21 cellular contexts compared by ENCODE assay signal in the genomic region with DNA sequence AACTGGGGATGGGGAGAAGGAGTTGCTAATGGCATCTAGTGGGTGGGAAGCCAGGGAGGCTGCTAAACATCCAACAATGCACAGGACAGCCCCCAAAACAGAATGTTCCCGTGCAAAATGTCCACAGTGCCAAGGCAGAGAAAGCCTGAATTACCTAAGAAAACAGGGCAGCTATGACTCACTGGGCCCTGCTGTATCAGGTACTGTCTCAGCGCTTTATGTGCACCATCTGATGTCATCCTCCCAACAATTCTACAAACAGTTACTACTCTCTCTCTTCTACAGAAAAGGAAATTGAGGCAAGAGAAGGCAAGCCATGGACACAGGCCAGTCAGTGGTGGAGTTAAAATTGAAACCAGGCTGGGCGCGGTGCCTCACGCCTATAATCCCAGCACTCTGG. TPM values are rescaled to one million over a fixed set of nuclear protein-coding genes. Genes with fewer than 3 reads are reported as not detected.
DNase-seq lines count a peak whose midpoint lies in the region; ATAC-seq, FAIRE-seq and TF ChIP-seq lines count a peak whose summit lies in the region.
"Had no signal": no experiment of that assay in that cellular context is flagged by ENCODE, and none has a peak within 500 bp of the region (broad histone marks: within the 10 kb centered on the region; RNA-seq: fewer than 3 reads in every experiment).

No MANE protein-coding gene starts in this region.

- no peak for TF ChIP-seq CTCF in keratinocyte (optimal IDR thresholded peaks at IDR 0.05 in 1 of 3, IDR thresholded peaks at IDR 0.05 in 1 of 3, conservative IDR thresholded peaks at IDR 0.05 in 1 of 3; ENCODE audit: extremely low read depth in 1 of 3, insufficient read depth in 2 of 3, low read length in 3 of 3)
- no peak for TF ChIP-seq CTCF in suprapubic skin (IDR thresholded peaks at IDR 0.05)

- dilution Hi-C loops in keratinocyte (cut with MboI; ENCODE audit: extremely low pct_ligation_motif_present, low sequenced_read_pairs): no loop called here

- peaks cover 58 to 80% (median 72%) of the 10 kb centered on the region in 10 experiments for H3K4me1 ChIP-seq in BLaER1 treated with 17β-estradiol and CSF1 and Interleukin-3, amounts not matched to agents 10 nM and 100 nM
- H3K4me1 ChIP-seq in keratinocyte (ENCODE audit: control insufficient read depth, extremely low read depth, insufficient read depth, low read length) (peaks cover 18% of the 10 kb centered on the region), suprapubic skin (peaks cover 49% of the 10 kb centered on the region)

- no peak overlapping the region for H3K27ac Mint-ChIP-seq in activated naive CD8-positive, alpha-beta T cell treated with anti-CD3 and anti-CD28 coated beads, Interleukin-2, amount 50 U/mL, for 24 hours

- no peak for TF ChIP-seq EP300 in suprapubic skin (IDR thresholded peaks at IDR 0.05)

- H3K4me3 ChIP-seq in BLaER1 treated with 17β-estradiol and CSF1 and Interleukin-3, amounts not matched to agents 10 nM and 100 nM: no peak overlapping the region
- H3K4me3 ChIP-seq in keratinocyte (ENCODE audit: control insufficient read depth in 2 of 3, extremely low read depth in 1 of 3, insufficient read depth in 2 of 3, low read depth in 1 of 3, low read length in 3 of 3) (no peak overlapping the region), suprapubic skin (no peak overlapping the region)
- H3K4me3 ChIP-seq: mucosa of descending colon, tibial nerve had no signal

- H3K4me3 Mint-ChIP-seq in activated naive CD8-positive, alpha-beta T cell treated with anti-CD3 and anti-CD28 coated beads, Interleukin-2, amount 50 U/mL, for 24 hours: peak overlapping the region; percentile 63

- no peak overlapping the region for H2AFZ ChIP-seq in keratinocyte (ENCODE audit: control insufficient read depth, low read length)

- no peak overlapping the region for H3K27ac ChIP-seq in BLaER1 treated with 17β-estradiol and CSF1 and Interleukin-3, amounts not matched to agents 10 nM and 100 nM
- H3K27ac ChIP-seq in keratinocyte (ENCODE audit: control insufficient read depth, insufficient read depth, low read length) (peak overlapping the region; percentile 18), suprapubic skin (no peak overlapping the region)
- H3K27ac ChIP-seq: tibial nerve had no signal

- WGBS in suprapubic skin: 88% methylated on average over 5 of the region's 5 CpGs

- peaks cover 53% of the 10 kb centered on the region for H3K4me1 Mint-ChIP-seq in activated naive CD8-positive, alpha-beta T cell treated with anti-CD3 and anti-CD28 coated beads, Interleukin-2, amount 50 U/mL, for 24 hours

- peak overlapping the region in 10 of 11 experiments; percentile 17 to 54 (median 26); a peak in 13 of 22 replicates for H3K9ac ChIP-seq in BLaER1 treated with 17β-estradiol and CSF1 and Interleukin-3, amounts not matched to agents 10 nM and 100 nM
- H3K9ac ChIP-seq in keratinocyte (ENCODE audit: control insufficient read depth, extremely low read depth, insufficient read depth, low read length): no peak overlapping the region

- no peaks in the 10 kb centered on the region for H3K27me3 ChIP-seq in BLaER1 treated with 17β-estradiol and CSF1 and Interleukin-3, amounts not matched to agents 10 nM and 100 nM
- H3K27me3 ChIP-seq in keratinocyte (ENCODE audit: control insufficient read depth, extremely low read depth, insufficient read depth, low read length): no peaks in the 10 kb centered on the region
- no peaks in the 10 kb centered on the region for H3K27me3 ChIP-seq in suprapubic skin
- H3K27me3 ChIP-seq: tibial nerve had no signal

- no peaks in the 10 kb centered on the region for H3K9me3 Mint-ChIP-seq in activated naive CD8-positive, alpha-beta T cell treated with anti-CD3 and anti-CD28 coated beads, Interleukin-2, amount 50 U/mL, for 24 hours

- peaks cover 73 to 80% (median 79%) of the 10 kb centered on the region in 11 experiments for H4K20me1 ChIP-seq in BLaER1 treated with 17β-estradiol and CSF1 and Interleukin-3, amounts not matched to agents 10 nM and 100 nM
- H4K20me1 ChIP-seq in keratinocyte (ENCODE audit: control insufficient read depth, extremely low read depth, insufficient read depth, low read length): peaks cover 37% of the 10 kb centered on the region

- peaks cover 55% of the 10 kb centered on the region for H3K36me3 Mint-ChIP-seq in activated naive CD8-positive, alpha-beta T cell treated with anti-CD3 and anti-CD28 coated beads, Interleukin-2, amount 50 U/mL, for 24 hours (ENCODE audit: low read depth)

- H3K9me3 ChIP-seq in BLaER1 treated with 17β-estradiol and CSF1 and Interleukin-3, amounts not matched to agents 10 nM and 100 nM (replicated peaks in 1 of 11): no peaks in the 10 kb centered on the region
- H3K9me3 ChIP-seq in keratinocyte (ENCODE audit: control insufficient read depth, low read depth, low read length) (no peaks in the 10 kb centered on the region), suprapubic skin (no peaks in the 10 kb centered on the region)
- H3K9me3 ChIP-seq: mucosa of descending colon, tibial nerve had no signal

- DNase-seq in ELR (ENCODE audit: low read depth) (peak; percentile 32), keratinocyte (ENCODE audit: low read depth, low spot score) (no peak), suprapubic skin (ENCODE audit: low spot score in 2 of 2) (no peak), NCI-H1436 treated with DMSO at 0.1 percent for 48 hours (lab: John Stamatoyannopoulos, UW) (no peak), NCI-H524 treated with DMSO at 0.1 percent for 48 hours (lab: John Stamatoyannopoulos, UW) (no peak)
- no peak for DNase-seq in activated naive CD8-positive, alpha-beta T cell treated with anti-CD3 and anti-CD28 coated beads, Interleukin-2, amount 50 U/mL, for 24 hours
- DNase-seq: activated CD4-positive, alpha-beta T cell treated with anti-CD3 and anti-CD28 coated beads, Interleukin-2, amount 50 U/mL, for 48 hours; AML-193; effector CD4-positive, alpha-beta T cell; hippocampal formation; left colon; mucosa of descending colon; NCI-H2081; NCI-H69; stimulated activated CD4-positive, alpha-beta T cell treated with anti-CD3 and anti-CD28 coated beads, Interleukin-4, amount 100 ng/mL, for 24 hours had no signal

- no peaks in the 10 kb centered on the region for H3K27me3 Mint-ChIP-seq in activated naive CD8-positive, alpha-beta T cell treated with anti-CD3 and anti-CD28 coated beads, Interleukin-2, amount 50 U/mL, for 24 hours

- FAIRE-seq in keratinocyte (lab: Jason Lieb, UNC): no peak
- FAIRE-seq: RCC 7860 had no signal

- H3K9me1 ChIP-seq in keratinocyte (ENCODE audit: control insufficient read depth, extremely low read depth, insufficient read depth, low read length): peaks cover 2% of the 10 kb centered on the region

- H3K36me3 ChIP-seq in BLaER1 treated with 17β-estradiol and CSF1 and Interleukin-3, amounts not matched to agents 10 nM and 100 nM: peaks cover 67 to 72% (median 72%) of the 10 kb centered on the region in 11 experiments
- peaks cover 19 to 32% of the 10 kb centered on the region in 2 experiments for H3K36me3 ChIP-seq in keratinocyte (ENCODE audit: control insufficient read depth in 2 of 2, extremely low read depth in 1 of 2, insufficient read depth in 2 of 2, low read length in 2 of 2)
- peaks cover 54% of the 10 kb centered on the region for H3K36me3 ChIP-seq in suprapubic skin

- peaks cover 74% of the 10 kb centered on the region for H3K79me2 ChIP-seq in keratinocyte (ENCODE audit: control insufficient read depth, insufficient read depth, low read length)

- peak overlapping the region; percentile 13 to 99 (median 43); a peak in 18 of 22 replicates for H3K4me2 ChIP-seq in BLaER1 treated with 17β-estradiol and CSF1 and Interleukin-3, amounts not matched to agents 10 nM and 100 nM
- H3K4me2 ChIP-seq in keratinocyte (ENCODE audit: control insufficient read depth, extremely low read depth, insufficient read depth, low read depth, low read length): no peak overlapping the region

- no peak for ATAC-seq in activated naive CD8-positive, alpha-beta T cell treated with anti-CD3 and anti-CD28 coated beads, Interleukin-2, amount 50 U/mL, for 24 hours
- ATAC-seq in GM21576 (IDR thresholded peaks at IDR 0.05; ENCODE audit: unreplicated experiment): no peak
- ATAC-seq: left colon, mucosa of descending colon had no signal

- TF ChIP-seq POLR2A in suprapubic skin (IDR thresholded peaks at IDR 0.05): no peak

RNA-seq across cellular contexts. Expression of a gene that starts 3.1 kb away (rescaled TPM):
- polyA plus RNA-seq in keratinocyte: 23.4 to 34.8 TPM (median 26.4 TPM) in 3 replicates
- polyA plus RNA-seq in keratinocyte (2011; ENCODE audit: low read depth): 10.1 TPM
- 24.7 and 25.3 TPM in 2 replicates for polyA plus RNA-seq in keratinocyte (2011; cell fraction: cytosol; rRNA removed)
- 34.2 and 41.0 TPM in 2 replicates for polyA plus RNA-seq in keratinocyte (2011; cell fraction: nucleus; rRNA removed)
- polyA plus RNA-seq in keratinocyte (2012; ENCODE audit: low replicate concordance): 29.3 and 29.6 TPM in 2 replicates
- 22.0 to 32.9 TPM (median 23.6 TPM) in 3 replicates for polyA minus RNA-seq in keratinocyte
- polyA minus RNA-seq in keratinocyte (2011; cell fraction: cytosol; rRNA and poly(A)+ RNA removed): 41.2 TPM
- 20.6 and 25.3 TPM in 2 replicates for polyA minus RNA-seq in keratinocyte (2011; cell fraction: nucleus; rRNA and poly(A)+ RNA removed)
- 10 to 100 TPM; 32.7 to 40.6 (median 34.0) TPM for total RNA-seq in suprapubic skin

RNA-seq across cellular contexts. Expression of a gene that starts 22.9 kb away (rescaled TPM):
- not detected in 3 replicates for polyA plus RNA-seq in keratinocyte
- polyA plus RNA-seq in keratinocyte (2011; ENCODE audit: low read depth): not detected
- polyA plus RNA-seq in keratinocyte (2011; cell fraction: cytosol; rRNA removed): not detected in 2 replicates
- not detected in 2 replicates for polyA plus RNA-seq in keratinocyte (2011; cell fraction: nucleus; rRNA removed)
- not detected in 2 replicates for polyA plus RNA-seq in keratinocyte (2012; ENCODE audit: low replicate concordance)
- not detected in 3 replicates for polyA minus RNA-seq in keratinocyte
- polyA minus RNA-seq in keratinocyte (2011; cell fraction: cytosol; rRNA and poly(A)+ RNA removed): not detected
- polyA minus RNA-seq in keratinocyte (2011; cell fraction: nucleus; rRNA and poly(A)+ RNA removed): not detected in 2 replicates
- total RNA-seq in suprapubic skin: 1 to 10 TPM in 3 of 4 donors, under 1 TPM in 1; 0.49 to 3.0 (median 1.7) TPM
- total RNA-seq: osteocyte had no signal

RNA-seq across cellular contexts. Expression of a gene that starts 41.5 kb away (rescaled TPM):
- polyA plus RNA-seq in keratinocyte: not detected in 3 replicates
- polyA plus RNA-seq in keratinocyte (2011; ENCODE audit: low read depth): not detected
- polyA plus RNA-seq in keratinocyte (2011; cell fraction: cytosol; rRNA removed): not detected in 2 replicates
- not detected in 2 replicates for polyA plus RNA-seq in keratinocyte (2011; cell fraction: nucleus; rRNA removed)
- not detected in 2 replicates for polyA plus RNA-seq in keratinocyte (2012; ENCODE audit: low replicate concordance)
- not detected in 3 replicates for polyA minus RNA-seq in keratinocyte
- not detected for polyA minus RNA-seq in keratinocyte (2011; cell fraction: cytosol; rRNA and poly(A)+ RNA removed)
- not detected in 2 replicates for polyA minus RNA-seq in keratinocyte (2011; cell fraction: nucleus; rRNA and poly(A)+ RNA removed)
- under 1 TPM in 1 of 4 donors, not detected in 3; 0.42 TPM for total RNA-seq in suprapubic skin
- total RNA-seq: cardiac septum had no signal

RNA-seq across cellular contexts. Expression of a gene that starts 59.8 kb away (rescaled TPM):
- 31.5 to 48.6 TPM (median 32.2 TPM) in 3 replicates for polyA plus RNA-seq in keratinocyte
- 34.5 TPM for polyA plus RNA-seq in keratinocyte (2011; ENCODE audit: low read depth)
- polyA plus RNA-seq in keratinocyte (2011; cell fraction: cytosol; rRNA removed): 22.7 and 37.2 TPM in 2 replicates
- 128 and 155 TPM in 2 replicates for polyA plus RNA-seq in keratinocyte (2011; cell fraction: nucleus; rRNA removed)
- 29.0 and 57.9 TPM in 2 replicates for polyA plus RNA-seq in keratinocyte (2012; ENCODE audit: low replicate concordance)
- 41.4 to 84.3 TPM (median 46.5 TPM) in 3 replicates for polyA minus RNA-seq in keratinocyte
- 73.1 TPM for polyA minus RNA-seq in keratinocyte (2011; cell fraction: cytosol; rRNA and poly(A)+ RNA removed)
- 48.7 and 57.2 TPM in 2 replicates for polyA minus RNA-seq in keratinocyte (2011; cell fraction: nucleus; rRNA and poly(A)+ RNA removed)
- total RNA-seq in suprapubic skin: 10 to 100 TPM; 38.6 to 84.9 (median 43.4) TPM
